In the genomic region with DNA sequence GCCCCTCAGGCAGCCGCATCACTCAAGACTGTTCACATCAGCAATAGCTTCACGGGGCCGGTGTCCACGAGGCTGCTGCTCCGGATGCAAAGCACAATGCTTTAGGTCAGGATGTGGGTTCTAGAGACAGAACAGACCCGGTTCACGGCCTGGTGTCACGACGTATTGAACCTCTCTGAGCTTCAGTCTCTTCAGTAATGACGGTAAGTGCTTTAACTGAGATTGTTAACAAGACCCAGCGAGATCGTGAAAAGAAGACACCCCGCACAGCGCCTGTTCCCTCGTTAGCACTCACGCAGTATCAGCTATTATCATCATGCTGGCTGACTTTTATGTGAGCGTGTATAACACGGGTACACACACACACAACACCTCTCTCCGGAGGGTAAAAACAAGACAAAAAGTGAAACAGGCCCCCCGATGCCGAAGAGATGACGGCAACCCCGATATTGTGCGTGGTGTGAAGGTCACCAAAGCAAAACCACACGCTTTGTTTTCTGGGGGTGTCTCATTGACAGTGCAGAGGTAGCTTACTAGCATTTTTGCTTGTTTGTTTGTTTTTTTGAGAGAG, we compare ENCODE assay signal across 10 cellular contexts. TPM values are rescaled to one million over a fixed set of nuclear protein-coding genes. Genes with fewer than 3 reads are reported as not detected.
DNase-seq lines count a peak whose midpoint lies in the region; ATAC-seq and TF ChIP-seq lines count a peak whose summit lies in the region.
"Had no signal": no experiment of that assay in that cellular context is flagged by ENCODE, and none has a peak within 500 bp of the region (broad histone marks: within the 10 kb centered on the region; RNA-seq: fewer than 3 reads in every experiment).

No MANE protein-coding gene starts in this region.

- CTCF ChIA-PET in activated CD4-positive, alpha-beta T cell treated with anti-CD3 and anti-CD28 coated beads for 36 hours (lab: Charles Lee): interaction anchor here (0.5 to 3.1 kb wide), 7 partner anchors 13 to 1742 kb away, joined by 3 to 30 read pairs (median 3); partner anchors contain the start of gene TIMM22
- CTCF ChIA-PET in activated CD8-positive, alpha-beta T cell treated with anti-CD3 and anti-CD28 coated beads for 36 hours (lab: Charles Lee): interaction anchor here (0.7 to 3.8 kb wide), 4 partner anchors 13 to 79 kb away, joined by 3 to 16 read pairs (median 10); no protein-coding TSS in a partner anchor

- intact Hi-C loops in activated CD4-positive, alpha-beta T cell treated with anti-CD3 and anti-CD28 coated beads for 36 hours (cut with DNase I, micrococcal nuclease): no loop called here
- intact Hi-C loops in activated CD8-positive, alpha-beta T cell treated with anti-CD3 and anti-CD28 coated beads for 36 hours (cut with micrococcal nuclease): no loop called here

- H3K27ac Mint-ChIP-seq in activated CD4-positive, alpha-beta T cell treated with anti-CD3 and anti-CD28 coated beads for 36 hours: no peak overlapping the region
- peak overlapping the region; percentile 88 for H3K27ac Mint-ChIP-seq in activated CD8-positive, alpha-beta T cell treated with anti-CD3 and anti-CD28 coated beads for 36 hours
- peak overlapping the region; percentile 45 for H3K27ac Mint-ChIP-seq in stimulated activated memory B cell treated with anti-CD40 and anti-IgM and Interleukin-4, amounts not matched to agents 10 μg/mL and 1 μg/mL and 100 μg/mL, for 72 hours

- TF ChIP-seq CTCF in activated CD8-positive, alpha-beta T cell treated with anti-CD3 and anti-CD28 coated beads for 36 hours (IDR thresholded peaks at IDR 0.05): no peak

- H3K4me3 Mint-ChIP-seq in activated CD4-positive, alpha-beta T cell treated with anti-CD3 and anti-CD28 coated beads for 36 hours: no peak overlapping the region
- peak overlapping the region; percentile 50 for H3K4me3 Mint-ChIP-seq in activated CD8-positive, alpha-beta T cell treated with anti-CD3 and anti-CD28 coated beads for 36 hours
- H3K4me3 Mint-ChIP-seq in stimulated activated memory B cell treated with anti-CD40 and anti-IgM and Interleukin-4, amounts not matched to agents 10 μg/mL and 1 μg/mL and 100 μg/mL, for 72 hours: peak overlapping the region; percentile 31

- no peaks in the 10 kb centered on the region for H3K9me3 Mint-ChIP-seq in activated CD4-positive, alpha-beta T cell treated with anti-CD3 and anti-CD28 coated beads for 36 hours (ENCODE audit: low read depth)
- H3K9me3 Mint-ChIP-seq in activated CD8-positive, alpha-beta T cell treated with anti-CD3 and anti-CD28 coated beads for 36 hours: no peaks in the 10 kb centered on the region
- no peaks in the 10 kb centered on the region for H3K9me3 Mint-ChIP-seq in stimulated activated memory B cell treated with anti-CD40 and anti-IgM and Interleukin-4, amounts not matched to agents 10 μg/mL and 1 μg/mL and 100 μg/mL, for 72 hours

- peak; percentile 38 for DNase-seq in activated CD4-positive, alpha-beta T cell treated with anti-CD3 and anti-CD28 coated beads for 36 hours
- DNase-seq in activated CD4-positive, alpha-beta T cell treated with anti-CD3 and anti-CD28 coated beads for 1 hour: no peak
- DNase-seq in activated CD8-positive, alpha-beta T cell treated with anti-CD3 and anti-CD28 coated beads for 36 hours: peak; percentile 83
- peak; percentile 57 for DNase-seq in central memory CD4-positive, alpha-beta T cell
- DNase-seq in EL: no peak
- DNase-seq: anterior cingulate cortex, IMR-90 had no signal

- H3K36me3 Mint-ChIP-seq in activated CD4-positive, alpha-beta T cell treated with anti-CD3 and anti-CD28 coated beads for 36 hours (ENCODE audit: low read depth): no peaks in the 10 kb centered on the region
- no peaks in the 10 kb centered on the region for H3K36me3 Mint-ChIP-seq in activated CD8-positive, alpha-beta T cell treated with anti-CD3 and anti-CD28 coated beads for 36 hours (ENCODE audit: low read depth)
- H3K36me3 Mint-ChIP-seq in stimulated activated memory B cell treated with anti-CD40 and anti-IgM and Interleukin-4, amounts not matched to agents 10 μg/mL and 1 μg/mL and 100 μg/mL, for 72 hours: no peaks in the 10 kb centered on the region

- peak; percentile 43 for ATAC-seq in activated CD4-positive, alpha-beta T cell treated with anti-CD3 and anti-CD28 coated beads for 36 hours
- peak; percentile 74 for ATAC-seq in activated CD8-positive, alpha-beta T cell treated with anti-CD3 and anti-CD28 coated beads for 36 hours
- ATAC-seq in stimulated activated memory B cell treated with anti-CD40 and anti-IgM and Interleukin-4, amounts not matched to agents 10 μg/mL and 1 μg/mL and 100 μg/mL, for 72 hours: peak; percentile 37
- ATAC-seq in HG03175 (IDR thresholded peaks at IDR 0.05; ENCODE audit: unreplicated experiment) (no peak), HG03460 (IDR thresholded peaks at IDR 0.05; ENCODE audit: unreplicated experiment) (no peak)

- POLR2A ChIA-PET in activated CD4-positive, alpha-beta T cell treated with anti-CD3 and anti-CD28 coated beads for 36 hours (lab: Charles Lee): no interaction called here
- POLR2A ChIA-PET in activated CD8-positive, alpha-beta T cell treated with anti-CD3 and anti-CD28 coated beads for 36 hours (lab: Charles Lee): interaction anchor here (0.6 to 2.9 kb wide), 7 partner anchors 12 to 419 kb away, joined by 3 to 12 read pairs (median 3); partner anchors contain the start of genes GLOD4, INPP5K and MRM3

- peaks cover 2% of the 10 kb centered on the region for H3K27me3 Mint-ChIP-seq in activated CD4-positive, alpha-beta T cell treated with anti-CD3 and anti-CD28 coated beads for 36 hours
- H3K27me3 Mint-ChIP-seq in activated CD8-positive, alpha-beta T cell treated with anti-CD3 and anti-CD28 coated beads for 36 hours: no peaks in the 10 kb centered on the region
- no peaks in the 10 kb centered on the region for H3K27me3 Mint-ChIP-seq in stimulated activated memory B cell treated with anti-CD40 and anti-IgM and Interleukin-4, amounts not matched to agents 10 μg/mL and 1 μg/mL and 100 μg/mL, for 72 hours

- H3K4me1 Mint-ChIP-seq in activated CD4-positive, alpha-beta T cell treated with anti-CD3 and anti-CD28 coated beads for 36 hours: peaks cover 25% of the 10 kb centered on the region
- peaks cover 50% of the 10 kb centered on the region for H3K4me1 Mint-ChIP-seq in activated CD8-positive, alpha-beta T cell treated with anti-CD3 and anti-CD28 coated beads for 36 hours (ENCODE audit: low read depth)
- H3K4me1 Mint-ChIP-seq in stimulated activated memory B cell treated with anti-CD40 and anti-IgM and Interleukin-4, amounts not matched to agents 10 μg/mL and 1 μg/mL and 100 μg/mL, for 72 hours: peaks cover 53% of the 10 kb centered on the region

RNA-seq across cellular contexts. Expression of gene ABR, which starts 21.4 kb away (rescaled TPM):
- total RNA-seq in activated CD4-positive, alpha-beta T cell treated with anti-CD3 and anti-CD28 coated beads for 36 hours: 10 to 100 TPM; 45.2 to 50.5 TPM
- total RNA-seq in activated CD8-positive, alpha-beta T cell treated with anti-CD3 and anti-CD28 coated beads for 36 hours: 10 to 100 TPM; 44.4 to 46.6 TPM

Comparison
In these comparisons a context has a peak if more than half of its experiments do, and no peak if none do; other contexts are left out.
1. DNase-seq: peak in activated CD4-positive, alpha-beta T cell treated with anti-CD3 and anti-CD28 coated beads for 36 hours (single experiment), activated CD8-positive, alpha-beta T cell treated with anti-CD3 and anti-CD28 coated beads for 36 hours (single experiment) and central memory CD4-positive, alpha-beta T cell (single experiment); none in activated CD4-positive, alpha-beta T cell treated with anti-CD3 and anti-CD28 coated beads for 1 hour (single experiment) and EL (single experiment).
2. ATAC-seq: peak in activated CD4-positive, alpha-beta T cell treated with anti-CD3 and anti-CD28 coated beads for 36 hours (single experiment), activated CD8-positive, alpha-beta T cell treated with anti-CD3 and anti-CD28 coated beads for 36 hours (single experiment) and stimulated activated memory B cell treated with anti-CD40 and anti-IgM and Interleukin-4, amounts not matched to agents 10 μg/mL and 1 μg/mL and 100 μg/mL, for 72 hours (single experiment); none in HG03175 (single experiment) and HG03460 (single experiment).